In the genomic region with DNA sequence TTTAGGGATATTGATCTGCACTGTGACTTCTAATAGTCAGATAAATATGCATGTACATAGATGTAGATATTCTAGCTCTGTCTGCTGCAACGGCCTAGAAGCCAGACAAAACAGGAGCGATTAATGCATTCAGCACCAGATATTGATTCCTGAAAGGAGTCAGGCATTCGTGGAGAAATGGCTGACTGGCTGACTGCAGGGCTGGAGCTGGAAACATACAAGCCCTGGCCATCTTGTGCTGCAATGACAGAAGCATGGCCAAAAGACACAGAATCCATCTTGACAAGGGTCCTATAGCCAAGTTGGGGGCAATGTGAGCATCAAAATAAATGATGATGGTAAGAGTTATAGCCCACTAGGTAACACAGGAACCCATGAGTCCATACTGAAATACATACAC, we compare ENCODE assay signal across 33 cellular contexts.
DNase-seq lines count a peak whose midpoint lies in the region; ATAC-seq, FAIRE-seq and TF ChIP-seq lines count a peak whose summit lies in the region.
"Had no signal": no experiment of that assay in that cellular context is flagged by ENCODE, and none has a peak within 500 bp of the region (broad histone marks: within the 10 kb centered on the region; RNA-seq: fewer than 3 reads in every experiment).

No MANE protein-coding gene starts in this region.

- intact Hi-C loops in esophagus muscularis mucosa (cut with DNase I) = no loop called here

- no peak for TF ChIP-seq POLR2A in esophagus muscularis mucosa (IDR thresholded peaks at IDR 0.05; ENCODE audit: low read depth)

- 89% methylated on average over 2 of the region's 3 CpGs for WGBS in esophagus muscularis mucosa

- no peaks in the 10 kb centered on the region for H3K9me3 ChIP-seq in esophagus muscularis mucosa
- H3K9me3 ChIP-seq: A549; BE2C; BLaER1; BLaER1 treated with 17β-estradiol and CSF1 and Interleukin-3, amounts not matched to agents 10 nM and 100 nM; Caco-2 had no signal

- no peak overlapping the region for H3K27ac ChIP-seq in esophagus muscularis mucosa (replicated peaks in 1 of 4)
- H3K27ac ChIP-seq: 22Rv1; A549; BLaER1; BLaER1 treated with 17β-estradiol and CSF1 and Interleukin-3, amounts not matched to agents 10 nM and 100 nM; C4-2B had no signal

- ATAC-seq in GM21576 (IDR thresholded peaks at IDR 0.05; ENCODE audit: unreplicated experiment) = no peak
- ATAC-seq: A549; CD8-positive, alpha-beta T cell had no signal

- H3K4me3 Mint-ChIP-seq in glutamatergic neuron (ENCODE audit: unreplicated experiment) = no peak overlapping the region
- H3K4me3 Mint-ChIP-seq: B cell; CD14-positive monocyte; CD4-positive, alpha-beta memory T cell; CD4-positive, alpha-beta T cell; CD4-positive, CD25-positive, alpha-beta regulatory T cell; CD8-positive, alpha-beta memory T cell; CD8-positive, alpha-beta T cell had no signal

- no peaks in the 10 kb centered on the region for H3K27me3 Mint-ChIP-seq in glutamatergic neuron (ENCODE audit: unreplicated experiment)
- H3K27me3 Mint-ChIP-seq: CD4-positive, CD25-positive, alpha-beta regulatory T cell; CD8-positive, alpha-beta memory T cell had no signal

- no peak for TF ChIP-seq CTCF in bronchial epithelial cell (IDR thresholded peaks at IDR 0.05; ENCODE audit: insufficient read depth, low read length, severe bottlenecking)
- TF ChIP-seq CTCF in esophagus muscularis mucosa (IDR thresholded peaks at IDR 0.05) = no peak
- TF ChIP-seq CTCF in glutamatergic neuron (IDR thresholded peaks at IDR 0.05; ENCODE audit: partially characterized antibody, unreplicated experiment) = no peak

- peaks cover 0 to 13% (median 11%) of the 10 kb centered on the region in 4 donors for H3K4me1 ChIP-seq in esophagus muscularis mucosa
- H3K4me1 ChIP-seq: A549; BE2C; BLaER1; BLaER1 treated with 17β-estradiol and CSF1 and Interleukin-3, amounts not matched to agents 10 nM and 100 nM; Caco-2 had no signal

- H3K4me3 ChIP-seq in bronchial epithelial cell (ENCODE audit: low read depth, low read length) = no peak overlapping the region
- no peak overlapping the region for H3K4me3 ChIP-seq in esophagus muscularis mucosa
- H3K4me3 ChIP-seq: A549; BLaER1; BLaER1 treated with 17β-estradiol and CSF1 and Interleukin-3, amounts not matched to agents 10 nM and 100 nM had no signal

- peak; percentile 13 for FAIRE-seq in bronchial epithelial cell (lab: Jason Lieb, UNC)
- FAIRE-seq: A204.1, A549, D721Med had no signal

- no peak overlapping the region for H3K27ac Mint-ChIP-seq in glutamatergic neuron (ENCODE audit: unreplicated experiment)
- H3K27ac Mint-ChIP-seq: B cell; CD14-positive monocyte; CD4-positive, alpha-beta memory T cell; CD4-positive, alpha-beta T cell; CD8-positive, alpha-beta memory T cell; CD8-positive, alpha-beta T cell had no signal

- no peak for DNase-seq in bronchial epithelial cell (ENCODE audit: low read depth)
- DNase-seq in esophagus muscularis mucosa (ENCODE audit: extremely low spot score) = peak; percentile 66
- no peak for DNase-seq in glutamatergic neuron
- DNase-seq: 8988T; ACHN; AML-193; BE2C; C1 segment of cervical spinal cord; Caco-2; Calu3; CD4-positive, alpha-beta memory T cell; CD4-positive, alpha-beta T cell; CD4-positive, CD25-positive, alpha-beta regulatory T cell; CD8-positive, alpha-beta memory T cell; CD8-positive, alpha-beta T cell; COR-L47; DMS 273 treated with DMSO at 0.1 percent for 48 hours; DMS153; DMS53; DMS79; DMS79 treated with DMSO at 0.1 percent for 48 hours; DND-41; EL had no signal

- H3K36me3 ChIP-seq in bronchial epithelial cell (ENCODE audit: control insufficient read depth, insufficient read depth, low read length) (no peaks in the 10 kb centered on the region), esophagus muscularis mucosa (no peaks in the 10 kb centered on the region)
- H3K36me3 ChIP-seq: BE2C; BLaER1; BLaER1 treated with 17β-estradiol and CSF1 and Interleukin-3, amounts not matched to agents 10 nM and 100 nM had no signal

- H3K36me3 Mint-ChIP-seq in glutamatergic neuron (ENCODE audit: unreplicated experiment) = peaks cover 4% of the 10 kb centered on the region
- H3K36me3 Mint-ChIP-seq: CD14-positive monocyte; CD4-positive, alpha-beta memory T cell; CD4-positive, CD25-positive, alpha-beta regulatory T cell; CD8-positive, alpha-beta memory T cell; CD8-positive, alpha-beta T cell had no signal

- H3K27me3 ChIP-seq in bronchial epithelial cell (ENCODE audit: control insufficient read depth, insufficient read depth, low read length) = no peaks in the 10 kb centered on the region
- H3K27me3 ChIP-seq in esophagus muscularis mucosa = no peaks in the 10 kb centered on the region
- H3K27me3 ChIP-seq: BE2C; BLaER1; BLaER1 treated with 17β-estradiol and CSF1 and Interleukin-3, amounts not matched to agents 10 nM and 100 nM had no signal

- no peak for TF ChIP-seq EP300 in esophagus muscularis mucosa (IDR thresholded peaks at IDR 0.05)

- H3K4me1 Mint-ChIP-seq in glutamatergic neuron (ENCODE audit: low read depth, unreplicated experiment) = peaks cover 4% of the 10 kb centered on the region
- H3K4me1 Mint-ChIP-seq: B cell; CD14-positive monocyte; CD4-positive, alpha-beta memory T cell; CD4-positive, CD25-positive, alpha-beta regulatory T cell; CD8-positive, alpha-beta memory T cell had no signal

- no peaks in the 10 kb centered on the region for H3K9me3 Mint-ChIP-seq in glutamatergic neuron (ENCODE audit: unreplicated experiment)
- H3K9me3 Mint-ChIP-seq: CD4-positive, alpha-beta memory T cell; CD4-positive, alpha-beta T cell; CD8-positive, alpha-beta T cell had no signal
